ENCODE assay signal across 1 cellular context in the genomic region with DNA sequence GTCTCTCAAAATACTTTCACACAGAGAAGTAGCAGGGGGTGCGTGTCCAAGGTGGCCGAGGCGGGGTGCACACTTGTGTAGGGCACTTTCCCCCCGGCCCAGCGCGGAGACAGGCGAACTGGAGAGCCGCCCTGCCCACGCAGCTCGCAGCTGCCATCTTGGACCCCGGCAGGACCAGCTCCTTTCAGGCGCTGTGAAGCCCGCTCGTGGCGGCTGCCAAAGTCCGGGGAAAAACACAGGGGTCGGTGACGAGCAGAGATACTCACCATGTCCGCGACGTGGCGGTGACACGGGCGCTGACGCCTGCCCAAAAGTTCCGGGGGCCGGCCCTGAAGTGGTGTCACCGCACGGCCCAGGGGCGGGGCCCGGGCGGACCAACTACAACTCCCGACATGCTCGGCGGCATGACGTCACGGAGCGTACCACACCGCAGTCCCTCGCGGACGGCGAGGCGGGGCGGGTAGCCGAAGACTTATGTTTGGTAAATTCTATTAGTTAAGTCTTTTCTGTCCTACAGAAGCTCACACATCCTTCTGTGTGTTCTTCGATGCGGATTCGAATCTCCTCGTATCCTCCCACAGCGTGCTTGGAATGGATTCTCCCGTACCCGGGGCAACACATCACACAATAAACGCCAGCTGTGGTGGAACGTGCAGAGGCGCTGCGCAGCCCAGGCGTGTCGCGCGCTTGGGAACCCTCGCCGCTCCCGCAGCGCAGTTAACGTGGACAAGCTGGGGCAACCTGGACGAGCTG.
TF ChIP-seq lines count a peak whose summit lies in the region.

Gene UFSP2, minus strand, starts transcription at position 365 of the 753 bp plus-strand sequence. Its CDS starts 96 bp downstream, at position 269.

TF ChIP-seq in K562, 482 proteins besides CTCF, POLR2A, EP300 and RAD21 (continued from another document):
- TF ChIP-seq REST (CRISPR knock-in tag; IDR thresholded peaks at IDR 0.05; ENCODE audit: low read depth) (0 out of 2 replicates have a peak, but pooled peaks have one; percentile 12), RNF2 (IDR thresholded peaks at IDR 0.05) (peak; percentile 81), ZC3H4 (CRISPR knock-in tag; IDR thresholded peaks at IDR 0.05; ENCODE audit: borderline replicate concordance) (no peak; the same call in 1 of the 2 replicates), MIER1 (IDR thresholded peaks at IDR 0.05; ENCODE audit: low read depth) (no peak; the same call in 1 of the 2 replicates), HDAC8 (tag; IDR thresholded peaks at IDR 0.05) (no peak), ELK3 (CRISPR knock-in tag; IDR thresholded peaks at IDR 0.05) (no peak), NCOA2 (IDR thresholded peaks at IDR 0.05; ENCODE audit: partially characterized antibody in 2 of 2) (peak in 1 of 2 experiments; percentile 86), NR2C1 (IDR thresholded peaks at IDR 0.05) (no peak), NR2C1 (tag; IDR thresholded peaks at IDR 0.05) (peak; percentile 57; the same call in 1 of the 2 replicates), ZNF436 (CRISPR knock-in tag; IDR thresholded peaks at IDR 0.05) (no peak), RBM17 (IDR thresholded peaks at IDR 0.05; ENCODE audit: borderline replicate concordance, low read depth, low read length) (no peak), ATF7 (IDR thresholded peaks at IDR 0.05) (peak; percentile 100), POLR2B (IDR thresholded peaks at IDR 0.05; ENCODE audit: low read depth, partially characterized antibody) (peak; percentile 53), ZNF174 (CRISPR knock-in tag; IDR thresholded peaks at IDR 0.05) (no peak), CEBPB (tag; IDR thresholded peaks at IDR 0.05) (no peak), NFE2L1 (tag; IDR thresholded peaks at IDR 0.05; ENCODE audit: borderline replicate concordance, low read depth) (no peak), XRCC4 (IDR thresholded peaks at IDR 0.05; ENCODE audit: extremely low read depth, insufficient read depth, insufficient read length) (no peak), BACH1 (tag; IDR thresholded peaks at IDR 0.05) (no peak; the same call in 1 of the 2 replicates), BRF1 (IDR thresholded peaks at IDR 0.05; ENCODE audit: borderline replicate concordance, extremely low read depth, insufficient read length) (no peak), ZBTB7A (IDR thresholded peaks at IDR 0.05; ENCODE audit: borderline replicate concordance, control insufficient read depth, low read depth, low read length) (no peak), ZNF644 (tag; IDR thresholded peaks at IDR 0.05; ENCODE audit: low read depth) (peak; percentile 71; the same call in 1 of the 2 replicates), MYC (IDR thresholded peaks at IDR 0.05; ENCODE audit: low read depth, low read length) (peak; percentile 57), MYC (CRISPR knock-in tag; IDR thresholded peaks at IDR 0.05; ENCODE audit: borderline replicate concordance, low read depth) (no peak), SMAD4 (CRISPR knock-in tag; conservative IDR thresholded peaks at IDR 0.05) (0 out of 2 replicates have a peak, but pooled peaks have one; percentile 47), SAFB (IDR thresholded peaks at IDR 0.05; ENCODE audit: borderline replicate concordance, low read depth, low read length) (peak; percentile 37; the same call in 1 of the 2 replicates), FOXK1 (CRISPR knock-in tag; IDR thresholded peaks at IDR 0.05; ENCODE audit: borderline replicate concordance) (0 out of 2 replicates have a peak, but pooled peaks have one; percentile 43), ELF2 (CRISPR knock-in tag; IDR thresholded peaks at IDR 0.05) (no peak), XRCC5 (IDR thresholded peaks at IDR 0.05; ENCODE audit: low read depth, low read length) (peak; percentile 68; the same call in 1 of the 2 replicates), NEUROD1 (IDR thresholded peaks at IDR 0.05; ENCODE audit: borderline replicate concordance, low read depth, low read length, partially characterized antibody) (no peak), ZNF696 (CRISPR knock-in tag; conservative IDR thresholded peaks at IDR 0.05) (no peak), EGR1 (conservative IDR thresholded peaks at IDR 0.05) (peak; percentile 91), CBX5 (IDR thresholded peaks at IDR 0.05; ENCODE audit: borderline replicate concordance, low read depth) (0 out of 2 replicates have a peak, but pooled peaks have one; percentile 51), SMARCC2 (IDR thresholded peaks at IDR 0.05; ENCODE audit: low read depth) (no peak; the same call in 1 of the 2 replicates), KLF10 (CRISPR knock-in tag; IDR thresholded peaks at IDR 0.05) (no peak), FOXA3 (CRISPR knock-in tag; conservative IDR thresholded peaks at IDR 0.05 in 1 of 2, IDR thresholded peaks at IDR 0.05 in 1 of 2) (no peak), U2AF2 (optimal IDR thresholded peaks at IDR 0.05; ENCODE audit: low read depth, low read length) (no peak), MCM3 (IDR thresholded peaks at IDR 0.05) (no peak)
- TF ChIP-seq, protein P1, sequence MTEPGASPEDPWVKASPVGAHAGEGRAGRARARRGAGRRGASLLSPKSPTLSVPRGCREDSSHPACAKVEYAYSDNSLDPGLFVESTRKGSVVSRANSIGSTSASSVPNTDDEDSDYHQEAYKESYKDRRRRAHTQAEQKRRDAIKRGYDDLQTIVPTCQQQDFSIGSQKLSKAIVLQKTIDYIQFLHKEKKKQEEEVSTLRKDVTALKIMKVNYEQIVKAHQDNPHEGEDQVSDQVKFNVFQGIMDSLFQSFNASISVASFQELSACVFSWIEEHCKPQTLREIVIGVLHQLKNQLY (CRISPR knock-in tag; conservative IDR thresholded peaks at IDR 0.05), result no peak
- TF ChIP-seq, protein P2, sequence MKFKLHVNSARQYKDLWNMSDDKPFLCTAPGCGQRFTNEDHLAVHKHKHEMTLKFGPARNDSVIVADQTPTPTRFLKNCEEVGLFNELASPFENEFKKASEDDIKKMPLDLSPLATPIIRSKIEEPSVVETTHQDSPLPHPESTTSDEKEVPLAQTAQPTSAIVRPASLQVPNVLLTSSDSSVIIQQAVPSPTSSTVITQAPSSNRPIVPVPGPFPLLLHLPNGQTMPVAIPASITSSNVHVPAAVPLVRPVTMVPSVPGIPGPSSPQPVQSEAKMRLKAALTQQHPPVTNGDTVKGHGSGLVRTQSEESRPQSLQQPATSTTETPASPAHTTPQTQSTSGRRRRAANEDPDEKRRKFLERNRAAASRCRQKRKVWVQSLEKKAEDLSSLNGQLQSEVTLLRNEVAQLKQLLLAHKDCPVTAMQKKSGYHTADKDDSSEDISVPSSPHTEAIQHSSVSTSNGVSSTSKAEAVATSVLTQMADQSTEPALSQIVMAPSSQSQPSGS (CRISPR knock-in tag; IDR thresholded peaks at IDR 0.05), result peak; percentile 85
- TF ChIP-seq, protein P3, sequence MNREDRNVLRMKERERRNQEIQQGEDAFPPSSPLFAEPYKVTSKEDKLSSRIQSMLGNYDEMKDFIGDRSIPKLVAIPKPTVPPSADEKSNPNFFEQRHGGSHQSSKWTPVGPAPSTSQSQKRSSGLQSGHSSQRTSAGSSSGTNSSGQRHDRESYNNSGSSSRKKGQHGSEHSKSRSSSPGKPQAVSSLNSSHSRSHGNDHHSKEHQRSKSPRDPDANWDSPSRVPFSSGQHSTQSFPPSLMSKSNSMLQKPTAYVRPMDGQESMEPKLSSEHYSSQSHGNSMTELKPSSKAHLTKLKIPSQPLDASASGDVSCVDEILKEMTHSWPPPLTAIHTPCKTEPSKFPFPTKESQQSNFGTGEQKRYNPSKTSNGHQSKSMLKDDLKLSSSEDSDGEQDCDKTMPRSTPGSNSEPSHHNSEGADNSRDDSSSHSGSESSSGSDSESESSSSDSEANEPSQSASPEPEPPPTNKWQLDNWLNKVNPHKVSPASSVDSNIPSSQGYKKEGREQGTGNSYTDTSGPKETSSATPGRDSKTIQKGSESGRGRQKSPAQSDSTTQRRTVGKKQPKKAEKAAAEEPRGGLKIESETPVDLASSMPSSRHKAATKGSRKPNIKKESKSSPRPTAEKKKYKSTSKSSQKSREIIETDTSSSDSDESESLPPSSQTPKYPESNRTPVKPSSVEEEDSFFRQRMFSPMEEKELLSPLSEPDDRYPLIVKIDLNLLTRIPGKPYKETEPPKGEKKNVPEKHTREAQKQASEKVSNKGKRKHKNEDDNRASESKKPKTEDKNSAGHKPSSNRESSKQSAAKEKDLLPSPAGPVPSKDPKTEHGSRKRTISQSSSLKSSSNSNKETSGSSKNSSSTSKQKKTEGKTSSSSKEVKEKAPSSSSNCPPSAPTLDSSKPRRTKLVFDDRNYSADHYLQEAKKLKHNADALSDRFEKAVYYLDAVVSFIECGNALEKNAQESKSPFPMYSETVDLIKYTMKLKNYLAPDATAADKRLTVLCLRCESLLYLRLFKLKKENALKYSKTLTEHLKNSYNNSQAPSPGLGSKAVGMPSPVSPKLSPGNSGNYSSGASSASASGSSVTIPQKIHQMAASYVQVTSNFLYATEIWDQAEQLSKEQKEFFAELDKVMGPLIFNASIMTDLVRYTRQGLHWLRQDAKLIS (CRISPR knock-in tag; IDR thresholded peaks at IDR 0.05), result no peak
